Comparison of ENCODE assay signal across 24 cellular contexts in the genomic region with DNA sequence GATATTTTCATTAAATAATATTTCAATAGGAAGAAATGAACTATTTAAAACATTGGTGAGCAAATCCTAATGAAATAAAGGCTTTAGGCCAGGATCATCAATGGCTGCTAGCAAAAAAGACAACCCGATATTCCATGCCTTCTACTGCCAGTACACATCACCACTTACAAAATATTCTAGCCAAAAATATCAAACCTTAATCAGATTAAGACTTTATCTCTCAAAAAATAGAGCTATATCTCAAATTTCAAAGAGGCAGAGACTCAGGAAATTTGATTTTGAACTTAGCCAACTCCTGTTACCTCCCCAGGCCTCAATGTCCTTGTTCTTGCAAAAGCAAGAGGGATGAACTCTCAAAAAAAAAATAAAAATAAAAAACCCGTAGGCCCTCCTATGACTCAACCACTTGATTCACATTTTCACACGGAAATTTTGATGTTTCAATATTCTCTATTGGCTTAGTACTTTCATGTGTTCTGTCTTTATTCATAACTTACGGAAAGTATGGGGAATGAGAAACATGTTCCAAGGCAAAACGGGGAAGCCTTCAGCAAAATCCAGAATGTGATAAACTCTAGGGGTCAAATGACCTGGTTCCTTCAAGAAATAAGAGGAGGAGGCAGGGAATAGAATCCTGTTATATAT.
DNase-seq lines count a peak whose midpoint lies in the region; ATAC-seq, FAIRE-seq and TF ChIP-seq lines count a peak whose summit lies in the region.
"Had no signal": no experiment of that assay in that cellular context is flagged by ENCODE, and none has a peak within 500 bp of the region (broad histone marks: within the 10 kb centered on the region; RNA-seq: fewer than 3 reads in every experiment).

No MANE protein-coding gene starts in this region.

- no peaks in the 10 kb centered on the region for H4K20me1 ChIP-seq in GM23248 (ENCODE audit: insufficient read depth)
- H4K20me1 ChIP-seq in HepG2 (ENCODE audit: insufficient read depth, low read length), result no peaks in the 10 kb centered on the region

- POLR2A ChIA-PET in HepG2 (lab: Yijun Ruan, JAX), result no interaction called here

- no peaks in the 10 kb centered on the region for H3K27me3 Mint-ChIP-seq in activated CD4-positive, alpha-beta T cell treated with anti-CD3 and anti-CD28 coated beads, Interleukin-2, amount 10 ng/mL, durations not matched to agents 24 days and 14 days
- no peaks in the 10 kb centered on the region for H3K27me3 Mint-ChIP-seq in mesothelial cell of epicardium (ENCODE audit: low read depth)
- H3K27me3 Mint-ChIP-seq: T-helper 17 cell had no signal

- BruUV-seq in HepG2 (replicated peaks; lab: Mats Ljungman, UMichigan), result no TSS peak

- H3K4me3 Mint-ChIP-seq in activated CD4-positive, alpha-beta T cell treated with anti-CD3 and anti-CD28 coated beads, Interleukin-2, amount 10 ng/mL, durations not matched to agents 24 days and 14 days, result no peak overlapping the region
- no peak overlapping the region for H3K4me3 Mint-ChIP-seq in mesothelial cell of epicardium
- H3K4me3 Mint-ChIP-seq: natural killer cell treated with Interleukin-12 subunit alpha and Interleukin-12 subunit beta and Interleukin-15 and Interleukin-18, amount 100 ng/mL, for 72 hours; T-helper 17 cell had no signal

- H3K79me2 ChIP-seq in GM23248 (ENCODE audit: insufficient read depth) (no peaks in the 10 kb centered on the region), HepG2 (ENCODE audit: insufficient read depth, low read length) (no peaks in the 10 kb centered on the region)

- no peaks in the 10 kb centered on the region for H3K9me3 ChIP-seq in GM23248 (ENCODE audit: low read depth)
- no peaks in the 10 kb centered on the region for H3K9me3 ChIP-seq in HepG2 (ENCODE audit: low read length)
- no peaks in the 10 kb centered on the region for H3K9me3 ChIP-seq in esophagus muscularis mucosa
- H3K9me3 ChIP-seq: adrenal gland, BE2C, ovary, SJSA1 had no signal

- no peak overlapping the region for H3K4me2 ChIP-seq in GM23248 (ENCODE audit: unreplicated experiment)
- no peak overlapping the region for H3K4me2 ChIP-seq in HepG2 (ENCODE audit: low read depth, low read length)

- no peak for FAIRE-seq in HepG2 (lab: Jason Lieb, UNC)
- FAIRE-seq: H54 had no signal

- CTCF ChIA-PET in HepG2 (lab: Yijun Ruan, JAX; ENCODE audit: low intra/inter-chr PET ratio, low total read pairs), result no interaction called here

- no peak for TF ChIP-seq CTCF in brain microvascular endothelial cell (IDR thresholded peaks at IDR 0.05; ENCODE audit: low read depth, low read length, missing control alignments)
- TF ChIP-seq CTCF in mesothelial cell of epicardium (IDR thresholded peaks at IDR 0.05; ENCODE audit: unreplicated experiment), result no peak
- TF ChIP-seq CTCF in HepG2 (CRISPR knock-in tag; IDR thresholded peaks at IDR 0.05), result no peak
- no peak for TF ChIP-seq CTCF in esophagus muscularis mucosa (IDR thresholded peaks at IDR 0.05)

- no peaks in the 10 kb centered on the region for H3K27me3 ChIP-seq in GM23248 (replicated peaks; ENCODE audit: insufficient read depth)
- H3K27me3 ChIP-seq in brain microvascular endothelial cell (replicated peaks), result no peaks in the 10 kb centered on the region
- H3K27me3 ChIP-seq in HepG2 (ENCODE audit: control insufficient read depth in 1 of 2, insufficient read depth in 2 of 2, low read length in 2 of 2), result no peaks in the 10 kb centered on the region
- H3K27me3 ChIP-seq in esophagus muscularis mucosa, result no peaks in the 10 kb centered on the region
- H3K27me3 ChIP-seq: adrenal gland, BE2C, ovary, SJSA1 had no signal

- TF ChIP-seq POLR2A in HepG2 (IDR thresholded peaks at IDR 0.05; ENCODE audit: insufficient read depth in 1 of 2, low read depth in 2 of 2, low read length in 2 of 2) (no peak), esophagus muscularis mucosa (IDR thresholded peaks at IDR 0.05; ENCODE audit: low read depth) (no peak)

- H3K9me3 Mint-ChIP-seq in activated CD4-positive, alpha-beta T cell treated with anti-CD3 and anti-CD28 coated beads, Interleukin-2, amount 10 ng/mL, durations not matched to agents 24 days and 14 days, result no peaks in the 10 kb centered on the region
- no peaks in the 10 kb centered on the region for H3K9me3 Mint-ChIP-seq in mesothelial cell of epicardium
- H3K9me3 Mint-ChIP-seq: natural killer cell treated with Interleukin-12 subunit alpha and Interleukin-12 subunit beta and Interleukin-15 and Interleukin-18, amount 100 ng/mL, for 72 hours had no signal

- intact Hi-C loops in activated CD4-positive, alpha-beta T cell treated with anti-CD3 and anti-CD28 coated beads, Interleukin-2, amount 10 ng/mL, durations not matched to agents 24 days and 14 days (cut with micrococcal nuclease), result loop anchor here (1.0 to 5.0 kb wide), 4 partner anchors 69 to 334 kb away; no protein-coding TSS in a partner anchor
- intact Hi-C loops in HepG2 (cut with micrococcal nuclease; ENCODE audit: unreplicated experiment) (no loop called here), esophagus muscularis mucosa (cut with DNase I) (no loop called here)

- H3K4me3 ChIP-seq in GM23248, result no peak overlapping the region
- no peak overlapping the region for H3K4me3 ChIP-seq in brain microvascular endothelial cell (ENCODE audit: low read depth, low read length)
- no peak overlapping the region for H3K4me3 ChIP-seq in HepG2 (replicated peaks in 1 of 3; ENCODE audit: insufficient read depth in 1 of 3, low read depth in 2 of 3, low read length in 3 of 3)
- no peak overlapping the region for H3K4me3 ChIP-seq in esophagus muscularis mucosa
- H3K4me3 ChIP-seq: adrenal gland, ovary, SJSA1 had no signal

- no peak overlapping the region for H3K9ac ChIP-seq in GM23248
- no peak overlapping the region for H3K9ac ChIP-seq in HepG2 (ENCODE audit: insufficient read depth, low read depth, low read length)

- H3F3A ChIP-seq in GM23248 (ENCODE audit: insufficient read depth), result peaks cover 24% of the 10 kb centered on the region

- H2AFZ ChIP-seq in GM23248 (no peak overlapping the region), HepG2 (ENCODE audit: low read length) (no peak overlapping the region)

- no peak for TF ChIP-seq RAD21 in HepG2 (CRISPR knock-in tag; IDR thresholded peaks at IDR 0.05)

- H3K27ac Mint-ChIP-seq in activated CD4-positive, alpha-beta T cell treated with anti-CD3 and anti-CD28 coated beads, Interleukin-2, amount 10 ng/mL, durations not matched to agents 24 days and 14 days, result peak overlapping the region; percentile 78
- peak overlapping the region; percentile 91 for H3K27ac Mint-ChIP-seq in mesothelial cell of epicardium

- WGBS in GM23248 (ENCODE audit: low coverage in 1 of 2, low lambda C conversion rate in 2 of 2, missing lambda C conversion rate in 2 of 2), 2 experiments, result 77 to 78% methylated on average over 5 of the region's 5 CpGs
- WGBS in HepG2 (ENCODE audit: low lambda C conversion rate), result 22% methylated on average over 5 of the region's 5 CpGs
- WGBS in esophagus muscularis mucosa, result 86% methylated on average over 5 of the region's 5 CpGs

- in situ Hi-C loops in GM23248 (cut with MboI) (no loop called here), brain microvascular endothelial cell (cut with HindIII; ENCODE audit: low pct_ligation_motif_present, low sequenced_read_pairs) (no loop called here), HepG2 (cut with HindIII; ENCODE audit: extremely low pct_ligation_motif_present, low pct_unique_long_range_greater_than_20kb) (no loop called here)

- ATAC-seq in HepG2, result no peak
- ATAC-seq: left lobe of liver; natural killer cell treated with Interleukin-12 subunit alpha and Interleukin-12 subunit beta and Interleukin-15 and Interleukin-18, amount 100 ng/mL, for 72 hours; T-helper 17 cell had no signal

- H3K27ac ChIP-seq in GM23248 (no peak overlapping the region), brain microvascular endothelial cell (peak overlapping the region; percentile 94), HepG2 (ENCODE audit: extremely low read length, insufficient read depth, low read length) (no peak overlapping the region), esophagus muscularis mucosa (replicated peaks in 1 of 4) (peak overlapping the region in 2 of 4 donors; percentile 13 to 63)
- H3K27ac ChIP-seq: adrenal gland, HL-60, SJSA1 had no signal

- no peaks in the 10 kb centered on the region for H3K36me3 Mint-ChIP-seq in activated CD4-positive, alpha-beta T cell treated with anti-CD3 and anti-CD28 coated beads, Interleukin-2, amount 10 ng/mL, durations not matched to agents 24 days and 14 days (ENCODE audit: low read depth)
- H3K36me3 Mint-ChIP-seq in mesothelial cell of epicardium, result peaks cover 3% of the 10 kb centered on the region
- H3K36me3 Mint-ChIP-seq: natural killer cell treated with Interleukin-12 subunit alpha and Interleukin-12 subunit beta and Interleukin-15 and Interleukin-18, amount 100 ng/mL, for 72 hours had no signal

- H3K4me1 ChIP-seq in GM23248 (ENCODE audit: insufficient read depth) (peaks cover 35% of the 10 kb centered on the region), HepG2 (ENCODE audit: insufficient read depth, low read length) (no peaks in the 10 kb centered on the region), esophagus muscularis mucosa (peaks cover 11 to 35% (median 15%) of the 10 kb centered on the region in 4 donors)

- no peak for TF ChIP-seq EP300 in HepG2 (IDR thresholded peaks at IDR 0.05; ENCODE audit: low read depth in 2 of 2, low read length in 2 of 2)
- no peak for TF ChIP-seq EP300 in HepG2 (CRISPR knock-in tag; IDR thresholded peaks at IDR 0.05; ENCODE audit: borderline replicate concordance)
- no peak for TF ChIP-seq EP300 in esophagus muscularis mucosa (IDR thresholded peaks at IDR 0.05)

- DNase-seq in activated CD4-positive, alpha-beta T cell treated with anti-CD3 and anti-CD28 coated beads, Interleukin-2, amount 10 ng/mL, durations not matched to agents 24 days and 14 days, result no peak
- no peak for DNase-seq in activated CD4-positive, alpha-beta T cell treated with anti-CD3 and anti-CD28 coated beads, Interleukin-2, amount 50 U/mL, for 1 hour
- peak; percentile 30 for DNase-seq in GM23248
- DNase-seq in brain microvascular endothelial cell, result no peak
- DNase-seq in mesothelial cell of epicardium (ENCODE audit: low spot score in 2 of 2, unreplicated experiment in 2 of 2), result no peak
- no peak for DNase-seq in HepG2 (ENCODE audit: low spot score)
- DNase-seq in NCI-H510A treated with DMSO at 0.1 percent for 48 hours (lab: John Stamatoyannopoulos, UW), result no peak
- no peak for DNase-seq in esophagus muscularis mucosa (ENCODE audit: extremely low spot score)
- DNase-seq: adrenal gland, BE2C, COR-L47, EL, foreskin fibroblast, midbrain, NCI-H1105 treated with DMSO at 0.1 percent for 48 hours, NCI-H2081, NCI-H345, ovary, T-helper 17 cell had no signal

- H3K36me3 ChIP-seq in GM23248 (ENCODE audit: low read depth), result no peaks in the 10 kb centered on the region
- H3K36me3 ChIP-seq in brain microvascular endothelial cell (replicated peaks), result no peaks in the 10 kb centered on the region
- H3K36me3 ChIP-seq in HepG2 (replicated peaks in 1 of 2; ENCODE audit: control insufficient read depth in 1 of 2, insufficient read depth in 2 of 2, low read length in 2 of 2), result no peaks in the 10 kb centered on the region
- no peaks in the 10 kb centered on the region for H3K36me3 ChIP-seq in esophagus muscularis mucosa
- H3K36me3 ChIP-seq: adrenal gland, BE2C, ovary, SJSA1 had no signal

- no peaks in the 10 kb centered on the region; the same call in 1 of the 2 replicates for H3K9me2 ChIP-seq in GM23248 (ENCODE audit: insufficient read depth)

- peaks cover 16% of the 10 kb centered on the region for H3K4me1 Mint-ChIP-seq in activated CD4-positive, alpha-beta T cell treated with anti-CD3 and anti-CD28 coated beads, Interleukin-2, amount 10 ng/mL, durations not matched to agents 24 days and 14 days
- H3K4me1 Mint-ChIP-seq in mesothelial cell of epicardium, result peaks cover 44% of the 10 kb centered on the region
